In the genomic region with DNA sequence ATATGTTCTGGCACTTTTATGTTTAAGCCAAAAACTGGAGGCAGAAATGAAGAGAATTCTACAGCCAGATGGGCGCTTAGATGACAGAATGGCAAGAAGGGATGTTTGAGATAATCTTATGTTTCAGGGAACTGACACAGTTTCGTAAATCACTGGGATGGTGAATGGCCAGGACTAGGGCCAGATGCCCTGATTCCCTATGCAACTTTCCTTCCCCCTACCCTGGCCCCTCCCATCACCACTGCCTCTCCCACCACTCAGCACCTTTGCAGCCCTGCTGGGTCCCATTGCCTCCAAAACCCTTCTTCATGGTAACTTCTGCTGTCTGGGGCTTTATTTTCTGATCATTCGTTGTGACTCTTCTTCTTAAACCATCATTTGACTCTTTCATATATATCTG, we compare ENCODE assay signal across 1 cellular context.
TF ChIP-seq lines count a peak whose summit lies in the region.

No MANE protein-coding gene starts in this region.

TF ChIP-seq in WTC11, 78 proteins besides CTCF, POLR2A, EP300 and RAD21 (continued from another document):
- TF ChIP-seq, protein P1, sequence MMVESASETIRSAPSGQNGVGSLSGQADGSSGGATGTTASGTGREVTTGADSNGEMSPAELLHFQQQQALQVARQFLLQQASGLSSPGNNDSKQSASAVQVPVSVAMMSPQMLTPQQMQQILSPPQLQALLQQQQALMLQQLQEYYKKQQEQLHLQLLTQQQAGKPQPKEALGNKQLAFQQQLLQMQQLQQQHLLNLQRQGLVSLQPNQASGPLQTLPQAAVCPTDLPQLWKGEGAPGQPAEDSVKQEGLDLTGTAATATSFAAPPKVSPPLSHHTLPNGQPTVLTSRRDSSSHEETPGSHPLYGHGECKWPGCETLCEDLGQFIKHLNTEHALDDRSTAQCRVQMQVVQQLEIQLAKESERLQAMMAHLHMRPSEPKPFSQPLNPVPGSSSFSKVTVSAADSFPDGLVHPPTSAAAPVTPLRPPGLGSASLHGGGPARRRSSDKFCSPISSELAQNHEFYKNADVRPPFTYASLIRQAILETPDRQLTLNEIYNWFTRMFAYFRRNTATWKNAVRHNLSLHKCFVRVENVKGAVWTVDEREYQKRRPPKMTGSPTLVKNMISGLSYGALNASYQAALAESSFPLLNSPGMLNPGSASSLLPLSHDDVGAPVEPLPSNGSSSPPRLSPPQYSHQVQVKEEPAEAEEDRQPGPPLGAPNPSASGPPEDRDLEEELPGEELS (CRISPR knock-in tag; IDR thresholded peaks at IDR 0.05) = no peak
- TF ChIP-seq CREB1 (CRISPR knock-in tag; IDR thresholded peaks at IDR 0.05) = no peak
- TF ChIP-seq, protein P2, sequence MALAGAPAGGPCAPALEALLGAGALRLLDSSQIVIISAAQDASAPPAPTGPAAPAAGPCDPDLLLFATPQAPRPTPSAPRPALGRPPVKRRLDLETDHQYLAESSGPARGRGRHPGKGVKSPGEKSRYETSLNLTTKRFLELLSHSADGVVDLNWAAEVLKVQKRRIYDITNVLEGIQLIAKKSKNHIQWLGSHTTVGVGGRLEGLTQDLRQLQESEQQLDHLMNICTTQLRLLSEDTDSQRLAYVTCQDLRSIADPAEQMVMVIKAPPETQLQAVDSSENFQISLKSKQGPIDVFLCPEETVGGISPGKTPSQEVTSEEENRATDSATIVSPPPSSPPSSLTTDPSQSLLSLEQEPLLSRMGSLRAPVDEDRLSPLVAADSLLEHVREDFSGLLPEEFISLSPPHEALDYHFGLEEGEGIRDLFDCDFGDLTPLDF (CRISPR knock-in tag; IDR thresholded peaks at IDR 0.05) = no peak
- TF ChIP-seq FOXJ3 (CRISPR knock-in tag; IDR thresholded peaks at IDR 0.05; ENCODE audit: borderline replicate concordance) = no peak
- TF ChIP-seq, protein P3, sequence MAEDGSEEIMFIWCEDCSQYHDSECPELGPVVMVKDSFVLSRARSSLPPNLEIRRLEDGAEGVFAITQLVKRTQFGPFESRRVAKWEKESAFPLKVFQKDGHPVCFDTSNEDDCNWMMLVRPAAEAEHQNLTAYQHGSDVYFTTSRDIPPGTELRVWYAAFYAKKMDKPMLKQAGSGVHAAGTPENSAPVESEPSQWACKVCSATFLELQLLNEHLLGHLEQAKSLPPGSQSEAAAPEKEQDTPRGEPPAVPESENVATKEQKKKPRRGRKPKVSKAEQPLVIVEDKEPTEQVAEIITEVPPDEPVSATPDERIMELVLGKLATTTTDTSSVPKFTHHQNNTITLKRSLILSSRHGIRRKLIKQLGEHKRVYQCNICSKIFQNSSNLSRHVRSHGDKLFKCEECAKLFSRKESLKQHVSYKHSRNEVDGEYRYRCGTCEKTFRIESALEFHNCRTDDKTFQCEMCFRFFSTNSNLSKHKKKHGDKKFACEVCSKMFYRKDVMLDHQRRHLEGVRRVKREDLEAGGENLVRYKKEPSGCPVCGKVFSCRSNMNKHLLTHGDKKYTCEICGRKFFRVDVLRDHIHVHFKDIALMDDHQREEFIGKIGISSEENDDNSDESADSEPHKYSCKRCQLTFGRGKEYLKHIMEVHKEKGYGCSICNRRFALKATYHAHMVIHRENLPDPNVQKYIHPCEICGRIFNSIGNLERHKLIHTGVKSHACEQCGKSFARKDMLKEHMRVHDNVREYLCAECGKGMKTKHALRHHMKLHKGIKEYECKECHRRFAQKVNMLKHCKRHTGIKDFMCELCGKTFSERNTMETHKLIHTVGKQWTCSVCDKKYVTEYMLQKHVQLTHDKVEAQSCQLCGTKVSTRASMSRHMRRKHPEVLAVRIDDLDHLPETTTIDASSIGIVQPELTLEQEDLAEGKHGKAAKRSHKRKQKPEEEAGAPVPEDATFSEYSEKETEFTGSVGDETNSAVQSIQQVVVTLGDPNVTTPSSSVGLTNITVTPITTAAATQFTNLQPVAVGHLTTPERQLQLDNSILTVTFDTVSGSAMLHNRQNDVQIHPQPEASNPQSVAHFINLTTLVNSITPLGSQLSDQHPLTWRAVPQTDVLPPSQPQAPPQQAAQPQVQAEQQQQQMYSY (CRISPR knock-in tag; IDR thresholded peaks at IDR 0.05) = no peak
